In the genomic region with DNA sequence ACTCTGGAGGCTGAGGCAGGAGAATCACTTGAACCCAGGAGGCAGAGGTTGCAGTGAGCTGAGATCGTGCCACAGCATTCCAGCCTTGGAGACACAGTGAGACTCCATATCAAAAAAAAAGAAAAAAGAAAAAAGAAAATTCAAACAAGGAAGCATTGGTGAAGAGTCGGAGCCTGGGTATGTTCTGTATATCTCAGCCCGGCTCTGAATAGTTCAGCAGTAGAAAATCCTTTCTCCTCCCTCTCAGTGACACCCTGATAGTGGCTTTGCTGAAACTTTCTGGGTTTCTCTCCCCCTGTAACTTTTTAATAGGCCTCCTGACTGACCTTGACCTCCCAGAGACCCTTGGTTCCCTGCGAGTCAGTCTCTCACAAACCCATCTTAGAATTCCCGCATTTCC, we compare ENCODE assay signal across 13 cellular contexts.
DNase-seq lines count a peak whose midpoint lies in the region; ATAC-seq and TF ChIP-seq lines count a peak whose summit lies in the region.
"Had no signal": no experiment of that assay in that cellular context is flagged by ENCODE, and none has a peak within 500 bp of the region (broad histone marks: within the 10 kb centered on the region; RNA-seq: fewer than 3 reads in every experiment).

No MANE protein-coding gene starts in this region.

- no peak for TF ChIP-seq CTCF in Caco-2 (IDR thresholded peaks at IDR 0.05; ENCODE audit: insufficient read depth in 1 of 2, low read depth in 1 of 2, low read length in 1 of 2, severe bottlenecking in 1 of 2, unreplicated experiment in 1 of 2)
- TF ChIP-seq CTCF in neural progenitor cell (IDR thresholded peaks at IDR 0.05): no peak

- CTCF ChIA-PET in Caco-2 (lab: Charles Lee): interaction anchor here (0.6 kb wide), 1 partner anchor 489 kb away, joined by 5 read pairs; no protein-coding TSS in a partner anchor

- no TSS peak for BruUV-seq in Caco-2 (replicated peaks; lab: Mats Ljungman, UMichigan)

- no peak overlapping the region for H3K4me3 Mint-ChIP-seq in Caco-2 (ENCODE audit: unreplicated experiment)
- no peak overlapping the region for H3K4me3 Mint-ChIP-seq in neural progenitor cell
- H3K4me3 Mint-ChIP-seq: CD4-positive, CD25-positive, alpha-beta regulatory T cell; CD8-positive, alpha-beta memory T cell; H9 had no signal

- no peaks in the 10 kb centered on the region for H3K27me3 ChIP-seq in Caco-2 (replicated peaks; ENCODE audit: control insufficient read depth, insufficient read depth, low read length)
- H3K27me3 ChIP-seq in neural progenitor cell: no peaks in the 10 kb centered on the region
- H3K27me3 ChIP-seq: BE2C had no signal

- peak; percentile 18 for ATAC-seq in left lobe of liver
- ATAC-seq in GM18520 (IDR thresholded peaks at IDR 0.05; ENCODE audit: unreplicated experiment): no peak
- ATAC-seq in GM21367 (IDR thresholded peaks at IDR 0.05; ENCODE audit: unreplicated experiment): no peak

- no peak overlapping the region for H2AFZ ChIP-seq in neural progenitor cell (replicated peaks)

- H3K79me2 ChIP-seq in neural progenitor cell (ENCODE audit: low read depth): no peaks in the 10 kb centered on the region

- no peaks in the 10 kb centered on the region for H3K27me3 Mint-ChIP-seq in Caco-2 (ENCODE audit: insufficient read depth, unreplicated experiment)
- peaks cover 2% of the 10 kb centered on the region for H3K27me3 Mint-ChIP-seq in neural progenitor cell (ENCODE audit: insufficient read depth, low read depth)
- H3K27me3 Mint-ChIP-seq: CD4-positive, CD25-positive, alpha-beta regulatory T cell had no signal

- intact Hi-C loops in Caco-2 (cut with micrococcal nuclease; ENCODE audit: unreplicated experiment): loop anchor here (1.0 to 10.0 kb wide), 2 partner anchors 77 to 371 kb away; no protein-coding TSS in a partner anchor

- H3K27ac ChIP-seq in neural progenitor cell: no peak overlapping the region

- H3K36me3 Mint-ChIP-seq in Caco-2 (ENCODE audit: insufficient read depth, unreplicated experiment) (no peaks in the 10 kb centered on the region), neural progenitor cell (no peaks in the 10 kb centered on the region)
- H3K36me3 Mint-ChIP-seq: CD4-positive, CD25-positive, alpha-beta regulatory T cell; CD8-positive, alpha-beta memory T cell had no signal

- H3K4me3 ChIP-seq in Caco-2 (ENCODE audit: low read depth, low read length) (no peak overlapping the region), neural progenitor cell (no peak overlapping the region)

- DNase-seq in Caco-2 (no peak), left lobe of liver (ENCODE audit: low spot score) (no peak), neural progenitor cell (ENCODE audit: low spot score) (no peak)
- DNase-seq in stimulated activated CD4-positive, alpha-beta T cell treated with anti-CD3 and anti-CD28 coated beads, Interleukin-1b, Interleukin-23, amount 100 ng/mL, for 48 hours: no peak
- DNase-seq: ACHN; BE2C; C1 segment of cervical spinal cord; CD4-positive, CD25-positive, alpha-beta regulatory T cell; CD8-positive, alpha-beta memory T cell; COR-L47; H9 had no signal

- H3K4me1 ChIP-seq in Caco-2 (peaks cover 24% of the 10 kb centered on the region), neural progenitor cell (peaks cover 28% of the 10 kb centered on the region)
- H3K4me1 ChIP-seq: BE2C had no signal

- H4K20me1 ChIP-seq in neural progenitor cell (ENCODE audit: low read depth): no peaks in the 10 kb centered on the region

- H3K27ac Mint-ChIP-seq in Caco-2 (ENCODE audit: unreplicated experiment): peak overlapping the region; percentile 86
- H3K27ac Mint-ChIP-seq in neural progenitor cell: no peak overlapping the region
- H3K27ac Mint-ChIP-seq: CD8-positive, alpha-beta memory T cell; H9 had no signal

- peaks cover 19% of the 10 kb centered on the region for H3F3A ChIP-seq in neural progenitor cell (ENCODE audit: low read depth)

- H3K36me3 ChIP-seq in Caco-2 (ENCODE audit: control insufficient read depth, insufficient read depth, low read length) (no peaks in the 10 kb centered on the region), neural progenitor cell (no peaks in the 10 kb centered on the region)
- H3K36me3 ChIP-seq: BE2C had no signal

- H3K9me3 ChIP-seq in Caco-2 (no peaks in the 10 kb centered on the region), neural progenitor cell (ENCODE audit: low read depth) (no peaks in the 10 kb centered on the region)
- H3K9me3 ChIP-seq: BE2C had no signal

- H3K9me3 Mint-ChIP-seq in Caco-2 (ENCODE audit: unreplicated experiment) (peaks cover 19% of the 10 kb centered on the region), neural progenitor cell (no peaks in the 10 kb centered on the region)
- H3K9me3 Mint-ChIP-seq: H9 had no signal

- H3K9ac ChIP-seq in neural progenitor cell: no peak overlapping the region

- H3K4me2 ChIP-seq in neural progenitor cell: peak overlapping the region; percentile 61

- POLR2A ChIA-PET in Caco-2 (lab: Charles Lee): no interaction called here

- peaks cover 28% of the 10 kb centered on the region for H3K4me1 Mint-ChIP-seq in Caco-2 (ENCODE audit: low read depth, unreplicated experiment)
- H3K4me1 Mint-ChIP-seq in neural progenitor cell: peaks cover 36% of the 10 kb centered on the region
- H3K4me1 Mint-ChIP-seq: CD4-positive, CD25-positive, alpha-beta regulatory T cell; CD8-positive, alpha-beta memory T cell had no signal
